Comparison of ENCODE assay signal across 15 cellular contexts in genomic region chr11:36743039-36743438, GRCh38.
DNase-seq lines count a peak whose midpoint lies in the region; ATAC-seq and TF ChIP-seq lines count a peak whose summit lies in the region.
"Had no signal": no experiment of that assay in that cellular context is flagged by ENCODE, and none has a peak within 500 bp of the region (broad histone marks: within the 10 kb centered on the region; RNA-seq: fewer than 3 reads in every experiment).

No MANE protein-coding gene starts in this region.

- TF ChIP-seq POLR2A in sigmoid colon (IDR thresholded peaks at IDR 0.05), result no peak

- DNase-seq in sigmoid colon, result no peak
- no peak for DNase-seq in HAP-1 (ENCODE audit: low spot score in 2 of 2)
- DNase-seq in hepatocyte (ENCODE audit: low spot score), result no peak
- DNase-seq: activated CD4-positive, alpha-beta T cell treated with anti-CD3 and anti-CD28 coated beads for 4 hours; activated T-cell treated with anti-CD3 and anti-CD28 coated beads, Interleukin-2, amount 50 U/mL, for 72 hours; CD4-positive, CD25-positive, alpha-beta regulatory T cell; effector memory CD4-positive, alpha-beta T cell; naive B cell had no signal

- no peak overlapping the region for H3K27ac Mint-ChIP-seq in stimulated activated memory B cell treated with anti-CD40 and anti-IgM and Interleukin-4, amounts not matched to agents 10 μg/mL and 1 μg/mL and 100 μg/mL, for 72 hours
- H3K27ac Mint-ChIP-seq: activated T-cell treated with anti-CD3 and anti-CD28 coated beads, Interleukin-2, amount 50 U/mL, for 72 hours; CD4-positive, CD25-positive, alpha-beta regulatory T cell; naive B cell; T-helper 1 cell treated with Interleukin-12 subunit alpha and Interleukin-12 subunit beta and Interleukin-4 antibody, amounts not matched to agents 30 μg/mL and 1 μg/mL, for 36 hours had no signal

- no peak overlapping the region for H2AFZ ChIP-seq in hepatocyte

- H3K79me2 ChIP-seq in hepatocyte, result no peaks in the 10 kb centered on the region

- in situ Hi-C loops in HAP-1 (cut with MboI; ENCODE audit: low sequenced_read_pairs), result no loop called here

- H3K4me1 ChIP-seq in sigmoid colon, result no peaks in the 10 kb centered on the region
- no peaks in the 10 kb centered on the region for H3K4me1 ChIP-seq in HAP-1
- H3K4me1 ChIP-seq in hepatocyte (ENCODE audit: insufficient read depth), result no peaks in the 10 kb centered on the region

- WGBS in sigmoid colon, 2 donors, result 84 to 86% methylated on average over 2 of the region's 2 CpGs
- 94% methylated on average over 2 of the region's 2 CpGs for WGBS in hepatocyte (ENCODE audit: low lambda C conversion rate, missing lambda C conversion rate)

- no peaks in the 10 kb centered on the region for H3K9me2 ChIP-seq in hepatocyte (replicated peaks; ENCODE audit: insufficient read depth)

- H3K27me3 ChIP-seq in sigmoid colon, result no peaks in the 10 kb centered on the region
- H3K27me3 ChIP-seq in HAP-1 (ENCODE audit: low read depth), result 0 out of 2 replicates have a peak, but pooled peaks cover 3% of the 10 kb centered on the region
- H3K27me3 ChIP-seq in hepatocyte, result no peaks in the 10 kb centered on the region
- H3K27me3 ChIP-seq: right atrium auricular region had no signal

- H3K4me3 Mint-ChIP-seq in stimulated activated memory B cell treated with anti-CD40 and anti-IgM and Interleukin-4, amounts not matched to agents 10 μg/mL and 1 μg/mL and 100 μg/mL, for 72 hours, result no peak overlapping the region
- H3K4me3 Mint-ChIP-seq: activated T-cell treated with anti-CD3 and anti-CD28 coated beads, Interleukin-2, amount 50 U/mL, for 72 hours; CD4-positive, CD25-positive, alpha-beta regulatory T cell; naive B cell; T-helper 1 cell treated with Interleukin-12 subunit alpha and Interleukin-12 subunit beta and Interleukin-4 antibody, amounts not matched to agents 30 μg/mL and 1 μg/mL, for 36 hours had no signal

- peaks cover 10% of the 10 kb centered on the region for H3K27me3 Mint-ChIP-seq in stimulated activated memory B cell treated with anti-CD40 and anti-IgM and Interleukin-4, amounts not matched to agents 10 μg/mL and 1 μg/mL and 100 μg/mL, for 72 hours

- ATAC-seq in GM18909 (IDR thresholded peaks at IDR 0.05; ENCODE audit: poor library complexity, unreplicated experiment) (peak; percentile 58), GM21717 (IDR thresholded peaks at IDR 0.05; ENCODE audit: unreplicated experiment) (peak; percentile 58), HG03066 (IDR thresholded peaks at IDR 0.05; ENCODE audit: low read depth, unreplicated experiment) (peak; percentile 48)
- ATAC-seq in stimulated activated memory B cell treated with anti-CD40 and anti-IgM and Interleukin-4, amounts not matched to agents 10 μg/mL and 1 μg/mL and 100 μg/mL, for 72 hours, result peak; percentile 51
- ATAC-seq: Panc1 had no signal

- intact Hi-C loops in sigmoid colon (cut with DNase I), result no loop called here

- TF ChIP-seq CTCF in sigmoid colon (IDR thresholded peaks at IDR 0.05), result no peak
- TF ChIP-seq CTCF in hepatocyte (IDR thresholded peaks at IDR 0.05; ENCODE audit: poor library complexity), result no peak

- no peak for TF ChIP-seq EP300 in sigmoid colon (IDR thresholded peaks at IDR 0.05)

- H3K9me3 Mint-ChIP-seq in stimulated activated memory B cell treated with anti-CD40 and anti-IgM and Interleukin-4, amounts not matched to agents 10 μg/mL and 1 μg/mL and 100 μg/mL, for 72 hours, result no peaks in the 10 kb centered on the region
- H3K9me3 Mint-ChIP-seq: activated T-cell treated with anti-CD3 and anti-CD28 coated beads, Interleukin-2, amount 50 U/mL, for 72 hours; naive B cell; T-helper 1 cell treated with Interleukin-12 subunit alpha and Interleukin-12 subunit beta and Interleukin-4 antibody, amounts not matched to agents 30 μg/mL and 1 μg/mL, for 36 hours had no signal

- no peaks in the 10 kb centered on the region for H3K36me3 ChIP-seq in sigmoid colon
- no peaks in the 10 kb centered on the region for H3K36me3 ChIP-seq in HAP-1 (replicated peaks)
- H3K36me3 ChIP-seq in hepatocyte (replicated peaks; ENCODE audit: insufficient read depth, low read depth), result no peaks in the 10 kb centered on the region
- H3K36me3 ChIP-seq: right atrium auricular region had no signal

- H3K4me2 ChIP-seq in hepatocyte, result no peak overlapping the region

- no peaks in the 10 kb centered on the region for H4K20me1 ChIP-seq in hepatocyte (ENCODE audit: insufficient read depth, poor library complexity, severe bottlenecking)

- H3K4me1 Mint-ChIP-seq in stimulated activated memory B cell treated with anti-CD40 and anti-IgM and Interleukin-4, amounts not matched to agents 10 μg/mL and 1 μg/mL and 100 μg/mL, for 72 hours, result peaks cover 16% of the 10 kb centered on the region

- no peaks in the 10 kb centered on the region for H3K36me3 Mint-ChIP-seq in stimulated activated memory B cell treated with anti-CD40 and anti-IgM and Interleukin-4, amounts not matched to agents 10 μg/mL and 1 μg/mL and 100 μg/mL, for 72 hours
- H3K36me3 Mint-ChIP-seq: CD4-positive, CD25-positive, alpha-beta regulatory T cell; naive B cell had no signal

- no peak overlapping the region for H3K4me3 ChIP-seq in sigmoid colon
- H3K4me3 ChIP-seq in HAP-1, result no peak overlapping the region
- no peak overlapping the region for H3K4me3 ChIP-seq in hepatocyte
- H3K4me3 ChIP-seq: right atrium auricular region had no signal

- no peak overlapping the region for H3K27ac ChIP-seq in sigmoid colon
- H3K27ac ChIP-seq in hepatocyte, result no peak overlapping the region
- H3K27ac ChIP-seq: right atrium auricular region had no signal

- no peaks in the 10 kb centered on the region for H3K9me3 ChIP-seq in sigmoid colon
- H3K9me3 ChIP-seq in HAP-1, result no peaks in the 10 kb centered on the region
- H3K9me3 ChIP-seq in hepatocyte (ENCODE audit: low read depth), result no peaks in the 10 kb centered on the region
- H3K9me3 ChIP-seq: right atrium auricular region had no signal
